In genomic region chr16:89972244-89973234, GRCh38 we compare ENCODE assay signal across 1 cellular context.
A peak's percentile ranks its signal among the peaks of the same experiment; 100 is the strongest.
TF ChIP-seq lines count a peak whose summit lies in the region.

No MANE protein-coding gene starts in this region.

TF ChIP-seq in GM12878, 131 proteins besides CTCF, POLR2A, EP300 and RAD21 (continued from another document):
- TF ChIP-seq ETV6 (conservative IDR thresholded peaks at IDR 0.05 in 1 of 2, IDR thresholded peaks at IDR 0.05 in 1 of 2; ENCODE audit: borderline replicate concordance in 1 of 2, low read depth in 1 of 2) (no peak), HDGF (IDR thresholded peaks at IDR 0.05) (peak; percentile 68; the same call in 1 of the 2 replicates), HCFC1 (IDR thresholded peaks at IDR 0.05; ENCODE audit: low read length) (peak; percentile 57), BHLHE40 (IDR thresholded peaks at IDR 0.05; ENCODE audit: borderline replicate concordance in 1 of 2, low read depth in 2 of 2, low read length in 1 of 2) (peak in 1 of 2 experiments; percentile 67; a peak in 2 of 4 replicates), SMARCA5 (IDR thresholded peaks at IDR 0.05) (peak; percentile 49; the same call in 1 of the 2 replicates), ZBTB11 (CRISPR knock-in tag; IDR thresholded peaks at IDR 0.05) (no peak), MTA3 (IDR thresholded peaks at IDR 0.05; ENCODE audit: borderline replicate concordance, low read length) (no peak), IKZF1 (conservative IDR thresholded peaks at IDR 0.05) (peak; percentile 100), SPI1 (IDR thresholded peaks at IDR 0.05; ENCODE audit: borderline replicate concordance, insufficient read depth, low read depth, low read length) (no peak), CREB1 (IDR thresholded peaks at IDR 0.05; ENCODE audit: low read depth) (peak; percentile 97), ZNF622 (IDR thresholded peaks at IDR 0.05) (no peak), CREM (IDR thresholded peaks at IDR 0.05; ENCODE audit: low read depth) (peak; percentile 98), SIN3A (IDR thresholded peaks at IDR 0.05; ENCODE audit: low read depth, low read length) (peak; percentile 90), TAF1 (IDR thresholded peaks at IDR 0.05; ENCODE audit: borderline replicate concordance, low read depth, low read length) (peak; percentile 11; the same call in 1 of the 2 replicates), ATF7 (IDR thresholded peaks at IDR 0.05; ENCODE audit: low read depth) (no peak)
- TF ChIP-seq, protein P1, sequence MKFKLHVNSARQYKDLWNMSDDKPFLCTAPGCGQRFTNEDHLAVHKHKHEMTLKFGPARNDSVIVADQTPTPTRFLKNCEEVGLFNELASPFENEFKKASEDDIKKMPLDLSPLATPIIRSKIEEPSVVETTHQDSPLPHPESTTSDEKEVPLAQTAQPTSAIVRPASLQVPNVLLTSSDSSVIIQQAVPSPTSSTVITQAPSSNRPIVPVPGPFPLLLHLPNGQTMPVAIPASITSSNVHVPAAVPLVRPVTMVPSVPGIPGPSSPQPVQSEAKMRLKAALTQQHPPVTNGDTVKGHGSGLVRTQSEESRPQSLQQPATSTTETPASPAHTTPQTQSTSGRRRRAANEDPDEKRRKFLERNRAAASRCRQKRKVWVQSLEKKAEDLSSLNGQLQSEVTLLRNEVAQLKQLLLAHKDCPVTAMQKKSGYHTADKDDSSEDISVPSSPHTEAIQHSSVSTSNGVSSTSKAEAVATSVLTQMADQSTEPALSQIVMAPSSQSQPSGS (IDR thresholded peaks at IDR 0.05; ENCODE audit: low read length), result no peak
